18 cellular contexts compared by ENCODE assay signal in genomic region chr1:24908591-24909259, GRCh38. TPM values are rescaled to one million over a fixed set of nuclear protein-coding genes. Genes with fewer than 3 reads are reported as not detected.
DNase-seq lines count a peak whose midpoint lies in the region; ATAC-seq, FAIRE-seq and TF ChIP-seq lines count a peak whose summit lies in the region.
"Had no signal": no experiment of that assay in that cellular context is flagged by ENCODE, and none has a peak within 500 bp of the region (broad histone marks: within the 10 kb centered on the region; RNA-seq: fewer than 3 reads in every experiment).

No MANE protein-coding gene starts in this region.

- no peaks in the 10 kb centered on the region for H3K9me2 ChIP-seq in GM23338 (ENCODE audit: insufficient read depth)

- no peak for ATAC-seq in activated T-cell treated with anti-CD3 and anti-CD28 coated beads, Interleukin-2, amount 50 U/mL, for 4 hours
- no peak for ATAC-seq in GM23338
- no peak for ATAC-seq in stimulated activated effector memory CD8-positive, alpha-beta T cell treated with anti-CD3 and anti-CD28 coated beads, Interleukin-12 subunit alpha, Interleukin-12 subunit beta, amount 100 ng/mL, for 72 hours

- WGBS in small intestine, 3 donors, result 72 to 80% (median 78%) methylated on average over 7 of the region's 7 CpGs

- no peaks in the 10 kb centered on the region for H3K9me3 ChIP-seq in small intestine (ENCODE audit: control insufficient read depth, low read depth)
- H3K9me3 ChIP-seq: thyroid gland had no signal

- no peaks in the 10 kb centered on the region for H3K27me3 Mint-ChIP-seq in activated T-cell treated with anti-CD3 and anti-CD28 coated beads, Interleukin-2, amount 50 U/mL, for 24 hours
- H3K27me3 Mint-ChIP-seq in activated T-cell treated with anti-CD3 and anti-CD28 coated beads, Interleukin-2, amount 50 U/mL, for 4 hours (ENCODE audit: low read depth), result no peaks in the 10 kb centered on the region
- H3K27me3 Mint-ChIP-seq in GM23338 (ENCODE audit: insufficient read depth, low read depth, poor library complexity), result peaks cover 14% of the 10 kb centered on the region
- no peaks in the 10 kb centered on the region for H3K27me3 Mint-ChIP-seq in chondrocyte (ENCODE audit: low read depth)

- no peaks in the 10 kb centered on the region for H3K9me3 Mint-ChIP-seq in activated T-cell treated with anti-CD3 and anti-CD28 coated beads, Interleukin-2, amount 50 U/mL, for 24 hours
- no peaks in the 10 kb centered on the region for H3K9me3 Mint-ChIP-seq in activated T-cell treated with anti-CD3 and anti-CD28 coated beads, Interleukin-2, amount 50 U/mL, for 4 hours
- H3K9me3 Mint-ChIP-seq in GM23338, result no peaks in the 10 kb centered on the region; the same call in 2 of the 3 replicates
- H3K9me3 Mint-ChIP-seq in chondrocyte (ENCODE audit: low read depth), result peaks cover 3% of the 10 kb centered on the region
- no peaks in the 10 kb centered on the region for H3K9me3 Mint-ChIP-seq in stimulated activated effector memory CD8-positive, alpha-beta T cell treated with anti-CD3 and anti-CD28 coated beads, Interleukin-12 subunit alpha, Interleukin-12 subunit beta, amount 100 ng/mL, for 72 hours

- no peaks in the 10 kb centered on the region for H3K4me1 ChIP-seq in GM23338 (ENCODE audit: insufficient read depth)
- H3K4me1 ChIP-seq in small intestine (ENCODE audit: control insufficient read depth in 2 of 2, insufficient read depth in 1 of 2, low read depth in 1 of 2, low read length in 1 of 2), result no peaks in the 10 kb centered on the region
- H3K4me1 ChIP-seq: thyroid gland had no signal

- H3K4me2 ChIP-seq in GM23338, result no peak overlapping the region

- H3K4me3 ChIP-seq in GM23338 (no peak overlapping the region), small intestine (ENCODE audit: low read depth in 1 of 2, low read length in 2 of 2) (no peak overlapping the region)
- H3K4me3 ChIP-seq: thyroid gland had no signal

- no peaks in the 10 kb centered on the region for H3K27me3 ChIP-seq in GM23338 (ENCODE audit: insufficient read depth)
- H3K27me3 ChIP-seq in small intestine (ENCODE audit: control insufficient read depth in 2 of 2, insufficient read depth in 2 of 2, low read length in 2 of 2), result no peaks in the 10 kb centered on the region
- H3K27me3 ChIP-seq: brain microvascular endothelial cell, thyroid gland had no signal

- H3K79me2 ChIP-seq in GM23338 (replicated peaks; ENCODE audit: insufficient read depth), result no peaks in the 10 kb centered on the region

- no peak overlapping the region for H3K4me3 Mint-ChIP-seq in activated T-cell treated with anti-CD3 and anti-CD28 coated beads, Interleukin-2, amount 50 U/mL, for 24 hours
- no peak overlapping the region for H3K4me3 Mint-ChIP-seq in activated T-cell treated with anti-CD3 and anti-CD28 coated beads, Interleukin-2, amount 50 U/mL, for 4 hours
- no peak overlapping the region for H3K4me3 Mint-ChIP-seq in GM23338
- no peak overlapping the region for H3K4me3 Mint-ChIP-seq in chondrocyte (ENCODE audit: unreplicated experiment)
- H3K4me3 Mint-ChIP-seq in stimulated activated effector memory CD8-positive, alpha-beta T cell treated with anti-CD3 and anti-CD28 coated beads, Interleukin-12 subunit alpha, Interleukin-12 subunit beta, amount 100 ng/mL, for 72 hours, result peak overlapping the region; percentile 8
- H3K4me3 Mint-ChIP-seq: neural crest cell had no signal

- TF ChIP-seq CTCF in GM23338 (conservative IDR thresholded peaks at IDR 0.05; ENCODE audit: low read depth in 2 of 2) (no peak), chondrocyte (IDR thresholded peaks at IDR 0.05) (no peak)

- no peak for DNase-seq in activated T-cell treated with anti-CD3 and anti-CD28 coated beads, Interleukin-2, amount 50 U/mL, for 24 hours
- no peak for DNase-seq in activated T-cell treated with anti-CD3 and anti-CD28 coated beads, Interleukin-2, amount 50 U/mL, for 4 hours
- DNase-seq in GM23338 (ENCODE audit: low spot score) (no peak), chondrocyte (ENCODE audit: low spot score) (peak; percentile 39), NCI-H146 treated with DMSO at 0.1 percent for 48 hours (lab: John Stamatoyannopoulos, UW; ENCODE audit: unreplicated experiment) (no peak), NCI-H2081 (lab: John Stamatoyannopoulos, UW) (no peak), small intestine (no peak)
- DNase-seq in stimulated activated effector memory CD8-positive, alpha-beta T cell treated with anti-CD3 and anti-CD28 coated beads, Interleukin-12 subunit alpha, Interleukin-12 subunit beta, amount 100 ng/mL, for 72 hours (ENCODE audit: low spot score in 2 of 2), result no peak
- DNase-seq: NCI-H2081 treated with DMSO at 0.1 percent for 48 hours, NCI-H524, T-helper 1 cell had no signal

- no peaks in the 10 kb centered on the region for H3K36me3 ChIP-seq in GM23338 (ENCODE audit: insufficient read depth)
- H3K36me3 ChIP-seq in small intestine (ENCODE audit: control insufficient read depth in 2 of 2, insufficient read depth in 2 of 2, low read length in 2 of 2), result no peaks in the 10 kb centered on the region
- H3K36me3 ChIP-seq: thyroid gland had no signal

- H3K27ac Mint-ChIP-seq in activated T-cell treated with anti-CD3 and anti-CD28 coated beads, Interleukin-2, amount 50 U/mL, for 24 hours, result peak overlapping the region; percentile 96
- H3K27ac Mint-ChIP-seq in GM23338, result no peak overlapping the region
- peak overlapping the region; percentile 49 for H3K27ac Mint-ChIP-seq in chondrocyte (ENCODE audit: unreplicated experiment)
- peak overlapping the region; percentile 73 for H3K27ac Mint-ChIP-seq in stimulated activated effector memory CD8-positive, alpha-beta T cell treated with anti-CD3 and anti-CD28 coated beads, Interleukin-12 subunit alpha, Interleukin-12 subunit beta, amount 100 ng/mL, for 72 hours

- peaks cover 99% of the 10 kb centered on the region for H3K36me3 Mint-ChIP-seq in activated T-cell treated with anti-CD3 and anti-CD28 coated beads, Interleukin-2, amount 50 U/mL, for 24 hours (ENCODE audit: low read depth)
- peaks cover 36% of the 10 kb centered on the region for H3K36me3 Mint-ChIP-seq in activated T-cell treated with anti-CD3 and anti-CD28 coated beads, Interleukin-2, amount 50 U/mL, for 4 hours (ENCODE audit: insufficient read depth)
- H3K36me3 Mint-ChIP-seq in GM23338 (ENCODE audit: low read depth) (no peaks in the 10 kb centered on the region; the same call in 2 of the 3 replicates), chondrocyte (ENCODE audit: low read depth) (no peaks in the 10 kb centered on the region)
- peaks cover 100% of the 10 kb centered on the region for H3K36me3 Mint-ChIP-seq in stimulated activated effector memory CD8-positive, alpha-beta T cell treated with anti-CD3 and anti-CD28 coated beads, Interleukin-12 subunit alpha, Interleukin-12 subunit beta, amount 100 ng/mL, for 72 hours

- H3K27ac ChIP-seq in GM23338 (ENCODE audit: low read depth) (no peak overlapping the region), small intestine (ENCODE audit: low read depth in 1 of 2, low read length in 1 of 2) (no peak overlapping the region)
- H3K27ac ChIP-seq: brain microvascular endothelial cell, thyroid gland, VCaP had no signal

- peak overlapping the region; percentile 87; the same call in 1 of the 2 replicates for H2AFZ ChIP-seq in GM23338

- no peak for FAIRE-seq in small intestine (lab: Jason Lieb, UNC)
- FAIRE-seq: frontal cortex had no signal

- no peaks in the 10 kb centered on the region for H3F3A ChIP-seq in GM23338 (replicated peaks; ENCODE audit: low read depth)

- no peaks in the 10 kb centered on the region for H4K20me1 ChIP-seq in GM23338 (replicated peaks; ENCODE audit: insufficient read depth)

- peaks cover 56% of the 10 kb centered on the region for H3K4me1 Mint-ChIP-seq in activated T-cell treated with anti-CD3 and anti-CD28 coated beads, Interleukin-2, amount 50 U/mL, for 24 hours (ENCODE audit: low read depth)
- peaks cover 57% of the 10 kb centered on the region for H3K4me1 Mint-ChIP-seq in activated T-cell treated with anti-CD3 and anti-CD28 coated beads, Interleukin-2, amount 50 U/mL, for 4 hours (ENCODE audit: low read depth)
- H3K4me1 Mint-ChIP-seq in GM23338, result peaks cover 12% of the 10 kb centered on the region
- H3K4me1 Mint-ChIP-seq in chondrocyte (ENCODE audit: low read depth), result no peaks in the 10 kb centered on the region
- H3K4me1 Mint-ChIP-seq in stimulated activated effector memory CD8-positive, alpha-beta T cell treated with anti-CD3 and anti-CD28 coated beads, Interleukin-12 subunit alpha, Interleukin-12 subunit beta, amount 100 ng/mL, for 72 hours, result peaks cover 77% of the 10 kb centered on the region

TF ChIP-seq in GM23338, 12 proteins besides CTCF, POLR2A, EP300 and RAD21 (continues in another document):
- no peak for TF ChIP-seq ZNF331 (CRISPR knock-in tag; IDR thresholded peaks at IDR 0.05; ENCODE audit: low read depth)
- no peak for TF ChIP-seq CREB1 (CRISPR knock-in tag; IDR thresholded peaks at IDR 0.05; ENCODE audit: low read depth)
- TF ChIP-seq REST (IDR thresholded peaks at IDR 0.05; ENCODE audit: unreplicated experiment), result no peak

RNA-seq across cellular contexts. Expression of gene RUNX3, which starts 21.4 kb away (rescaled TPM):
- 100 to 1,000 TPM; 236 to 264 (median 258) TPM for total RNA-seq in activated T-cell treated with anti-CD3 and anti-CD28 coated beads, Interleukin-2, amount 50 U/mL, for 4 hours
- total RNA-seq in GM23338 (2014; rRNA removed; shearing (Covaris generic)), result 0.12 and 0.73 TPM in 2 replicates
- polyA plus RNA-seq in GM23338 (2016; fragmentation: Nextera tagmentation; extraction: Ambion mirVana) (0.23 and 0.26 TPM in 2 replicates), small intestine (1 to 10 TPM; 1.1 to 5.4 (median 2.2) TPM)
- 1.8 to 2.9 TPM in 2 of 3 replicates, not detected in the other for total RNA-seq in chondrocyte
- total RNA-seq: dermis microvascular lymphatic vessel endothelial cell, epithelial cell of proximal tubule, frontal cortex had no signal

Comparison
In these comparisons a context has a peak if more than half of its experiments do, and no peak if none do; other contexts are left out.
1. RNA of gene RUNX3, which starts 21.4 kb away (total RNA-seq): 236 to 264 TPM in activated T-cell treated with anti-CD3 and anti-CD28 coated beads, Interleukin-2, amount 50 U/mL, for 4 hours; 1.8 to 2.9 TPM in chondrocyte and 0.12 to 0.73 TPM in GM23338; every median in the first group is over 10 times any median in the second.